ENCODE assay signal across 24 cellular contexts in the genomic region with DNA sequence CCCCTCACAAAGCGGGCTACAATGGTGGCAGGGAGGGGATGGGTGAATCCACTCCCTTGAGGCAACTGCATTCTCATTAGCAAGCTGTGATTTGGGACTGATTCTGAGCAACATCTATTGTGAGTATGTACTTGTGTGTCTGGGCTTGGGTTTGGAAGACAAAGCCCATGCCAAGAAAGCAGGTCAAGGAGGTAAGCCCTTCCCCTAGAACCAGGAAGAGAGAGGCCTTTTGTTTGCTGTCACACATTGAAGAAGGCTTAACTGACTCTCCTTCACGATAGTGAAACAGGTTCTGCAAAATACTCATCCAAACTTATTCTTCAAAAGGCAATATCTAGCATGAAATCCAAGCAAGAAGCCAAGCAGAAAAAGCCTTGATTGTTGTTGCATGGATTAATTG.
"Had no signal": no experiment of that assay in that cellular context is flagged by ENCODE, and none has a peak within 500 bp of the region (broad histone marks: within the 10 kb centered on the region; RNA-seq: fewer than 3 reads in every experiment).

No MANE protein-coding gene starts in this region.

- H3K9me3 ChIP-seq: gastroesophageal sphincter, heart left ventricle, left ventricle myocardium inferior, prostate gland, right atrium auricular region, tibial artery, uterus had no signal

- H3K36me3 ChIP-seq: brain microvascular endothelial cell, gastroesophageal sphincter, heart left ventricle, left ventricle myocardium inferior, prostate gland, right atrium auricular region, tibial artery, uterus had no signal

- H3K4me3 Mint-ChIP-seq: activated CD4-positive, alpha-beta T cell treated with anti-CD3 and anti-CD28 coated beads, Interleukin-2, amount 10 ng/mL, durations not matched to agents 7 days and 5 days; activated CD8-positive, alpha-beta T cell treated with anti-CD3 and anti-CD28 coated beads, Interleukin-2, amount 10 ng/mL, durations not matched to agents 7 days and 5 days; activated naive CD4-positive, alpha-beta T cell treated with anti-CD3 and anti-CD28 coated beads, Interleukin-2, amount 10 ng/mL, durations not matched to agents 7 days and 5 days; activated naive CD8-positive, alpha-beta T cell treated with anti-CD3 and anti-CD28 coated beads, Interleukin-2, amount 50 U/mL, for 24 hours; activated T-cell treated with anti-CD3 and anti-CD28 coated beads, Interleukin-2, amount 50 U/mL, for 24 hours; nephron progenitor cell had no signal

- H3K27me3 Mint-ChIP-seq: activated CD4-positive, alpha-beta T cell treated with anti-CD3 and anti-CD28 coated beads, Interleukin-2, amount 10 ng/mL, durations not matched to agents 7 days and 5 days; activated naive CD4-positive, alpha-beta T cell treated with anti-CD3 and anti-CD28 coated beads, Interleukin-2, amount 10 ng/mL, durations not matched to agents 7 days and 5 days; activated naive CD8-positive, alpha-beta T cell treated with anti-CD3 and anti-CD28 coated beads, Interleukin-2, amount 50 U/mL, for 24 hours; activated T-cell treated with anti-CD3 and anti-CD28 coated beads, Interleukin-2, amount 50 U/mL, for 24 hours had no signal

- ATAC-seq: activated CD4-positive, CD25-positive, alpha-beta regulatory T cell treated with anti-CD3 and anti-CD28 coated beads, Interleukin-2, amount 50 U/mL, for 24 hours; activated CD8-positive, alpha-beta T cell treated with anti-CD3 and anti-CD28 coated beads, Interleukin-2, amount 10 ng/mL, durations not matched to agents 7 days and 5 days; activated naive CD8-positive, alpha-beta T cell treated with anti-CD3 and anti-CD28 coated beads, Interleukin-2, amount 50 U/mL, for 24 hours; gastroesophageal sphincter; heart left ventricle had no signal

- H3K4me1 Mint-ChIP-seq: activated CD4-positive, alpha-beta T cell treated with anti-CD3 and anti-CD28 coated beads, Interleukin-2, amount 10 ng/mL, durations not matched to agents 7 days and 5 days; activated naive CD4-positive, alpha-beta T cell treated with anti-CD3 and anti-CD28 coated beads, Interleukin-2, amount 10 ng/mL, durations not matched to agents 7 days and 5 days; activated naive CD8-positive, alpha-beta T cell treated with anti-CD3 and anti-CD28 coated beads, Interleukin-2, amount 50 U/mL, for 24 hours; nephron progenitor cell had no signal

- H3K27me3 ChIP-seq: brain microvascular endothelial cell, gastroesophageal sphincter, heart left ventricle, right atrium auricular region, tibial artery, uterus had no signal

- H3K4me3 ChIP-seq: coronary artery, heart left ventricle, left ventricle myocardium inferior, prostate gland, right atrium auricular region, tibial artery, uterus had no signal

- DNase-seq: activated CD4-positive, alpha-beta T cell treated with anti-CD3 and anti-CD28 coated beads, Interleukin-2, amount 10 ng/mL, durations not matched to agents 7 days and 5 days; activated CD8-positive, alpha-beta T cell treated with anti-CD3 and anti-CD28 coated beads, Interleukin-2, amount 10 ng/mL, durations not matched to agents 7 days and 5 days; activated naive CD4-positive, alpha-beta T cell treated with anti-CD3 and anti-CD28 coated beads, Interleukin-2, amount 10 ng/mL, durations not matched to agents 7 days and 5 days; activated naive CD8-positive, alpha-beta T cell treated with anti-CD3 and anti-CD28 coated beads, Interleukin-2, amount 50 U/mL, for 24 hours; activated T-cell treated with anti-CD3 and anti-CD28 coated beads, Interleukin-2, amount 50 U/mL, for 24 hours; aorta; brain microvascular endothelial cell; erythroblast; heart left ventricle; kidney; left ventricle myocardium inferior; nephron progenitor cell; stimulated activated CD4-positive, alpha-beta T cell treated with anti-CD3 and anti-CD28 coated beads, Interleukin-12 subunit alpha, Interleukin-12 subunit beta, amount 100 ng/mL, for 4 hours; stimulated activated CD4-positive, alpha-beta T cell treated with anti-CD3 and anti-CD28 coated beads, Interleukin-1b, Interleukin-23, amount 100 ng/mL, for 48 hours; stimulated activated CD8-positive, alpha-beta memory T cell treated with anti-CD3 and anti-CD28 coated beads, Interleukin-4, amount 100 ng/mL, for 48 hours; stimulated activated naive CD4-positive, alpha-beta T cell; T1000; tibial artery; uterus had no signal

- H3K27ac ChIP-seq: brain microvascular endothelial cell, coronary artery, gastroesophageal sphincter, heart left ventricle, left ventricle myocardium inferior, prostate gland, right atrium auricular region, tibial artery, uterus had no signal

- H3K27ac Mint-ChIP-seq: activated CD4-positive, alpha-beta T cell treated with anti-CD3 and anti-CD28 coated beads, Interleukin-2, amount 10 ng/mL, durations not matched to agents 7 days and 5 days; activated CD8-positive, alpha-beta T cell treated with anti-CD3 and anti-CD28 coated beads, Interleukin-2, amount 10 ng/mL, durations not matched to agents 7 days and 5 days; activated naive CD4-positive, alpha-beta T cell treated with anti-CD3 and anti-CD28 coated beads, Interleukin-2, amount 10 ng/mL, durations not matched to agents 7 days and 5 days; activated naive CD8-positive, alpha-beta T cell treated with anti-CD3 and anti-CD28 coated beads, Interleukin-2, amount 50 U/mL, for 24 hours; activated T-cell treated with anti-CD3 and anti-CD28 coated beads, Interleukin-2, amount 50 U/mL, for 24 hours; nephron progenitor cell had no signal

- H3K36me3 Mint-ChIP-seq: activated naive CD4-positive, alpha-beta T cell treated with anti-CD3 and anti-CD28 coated beads, Interleukin-2, amount 10 ng/mL, durations not matched to agents 7 days and 5 days had no signal

- H3K4me1 ChIP-seq: heart left ventricle, left ventricle myocardium inferior, prostate gland, right atrium auricular region, tibial artery, uterus had no signal
